ENCODE assay signal across 11 cellular contexts in genomic region chr7:29480456-29480855, GRCh38.
A peak's percentile ranks its signal among the peaks of the same experiment; 100 is the strongest.
DNase-seq lines count a peak whose midpoint lies in the region; ATAC-seq and TF ChIP-seq lines count a peak whose summit lies in the region.
"Had no signal": no experiment of that assay in that cellular context is flagged by ENCODE, and none has a peak within 500 bp of the region (broad histone marks: within the 10 kb centered on the region; RNA-seq: fewer than 3 reads in every experiment).

No MANE protein-coding gene starts in this region.

- H3K4me3 Mint-ChIP-seq in neural crest cell, result peak overlapping the region; percentile 81

- TF ChIP-seq POLR2A in uterus (IDR thresholded peaks at IDR 0.05), result no peak

- TF ChIP-seq CTCF in cardiac muscle cell (IDR thresholded peaks at IDR 0.05; ENCODE audit: low read depth, low read length), result no peak
- no peak for TF ChIP-seq CTCF in neural crest cell (conservative IDR thresholded peaks at IDR 0.05)
- TF ChIP-seq CTCF in uterus (IDR thresholded peaks at IDR 0.05), result no peak

- H3K4me1 Mint-ChIP-seq in neural crest cell, result peaks cover 74% of the 10 kb centered on the region

- H3K9me3 ChIP-seq in cardiac muscle cell (ENCODE audit: low read depth) (no peaks in the 10 kb centered on the region), uterus (no peaks in the 10 kb centered on the region)
- H3K9me3 ChIP-seq: neutrophil had no signal

- H3K27me3 Mint-ChIP-seq in neural crest cell (ENCODE audit: low read depth), result peaks cover 14% of the 10 kb centered on the region

- H3K4me3 ChIP-seq in cardiac muscle cell, result no peak overlapping the region
- H3K4me3 ChIP-seq in uterus, result peak overlapping the region in 1 of 2 donors; percentile 20

- H3K27ac ChIP-seq in cardiac muscle cell (peak overlapping the region; percentile 41), uterus (peak overlapping the region; percentile 72 to 81)
- H3K27ac ChIP-seq: neutrophil had no signal

- peak overlapping the region; percentile 95 for H3K27ac Mint-ChIP-seq in neural crest cell (ENCODE audit: unreplicated experiment)

- peak; percentile 55 for DNase-seq in NCI-H748 (lab: John Stamatoyannopoulos, UW; ENCODE audit: unreplicated experiment)
- no peak for DNase-seq in NCI-H748 treated with DMSO at 0.1 percent for 48 hours (lab: John Stamatoyannopoulos, UW)
- peak in 1 of 2 donors; percentile 31 for DNase-seq in cardiac muscle cell (ENCODE audit: low read depth in 1 of 2, low spot score in 1 of 2)
- DNase-seq in neural crest cell (ENCODE audit: low read depth, low spot score), result no peak
- peak; percentile 52 to 74 for DNase-seq in uterus
- no peak for DNase-seq in stimulated activated CD4-positive, alpha-beta T cell treated with anti-CD3 and anti-CD28 coated beads, Interleukin-4, amount 100 ng/mL, for 24 hours
- no peak for DNase-seq in HPDE6-E6E7 (ENCODE audit: extremely low spot score)
- DNase-seq: NCI-H1048, T1000 had no signal

- H3K9me3 Mint-ChIP-seq in neural crest cell, result no peaks in the 10 kb centered on the region

- no peak for ATAC-seq in HG02759 (IDR thresholded peaks at IDR 0.05; ENCODE audit: unreplicated experiment)

- H3K36me3 ChIP-seq in cardiac muscle cell, result no peaks in the 10 kb centered on the region
- no peaks in the 10 kb centered on the region for H3K36me3 ChIP-seq in uterus
- H3K36me3 ChIP-seq: neutrophil had no signal

- H3K4me1 ChIP-seq in cardiac muscle cell (ENCODE audit: low read depth), result peaks cover 50% of the 10 kb centered on the region
- H3K4me1 ChIP-seq in uterus, result no peaks in the 10 kb centered on the region

- H3K27me3 ChIP-seq in cardiac muscle cell (no peaks in the 10 kb centered on the region), uterus (no peaks in the 10 kb centered on the region)
- H3K27me3 ChIP-seq: neutrophil had no signal

- no peaks in the 10 kb centered on the region for H3K36me3 Mint-ChIP-seq in neural crest cell (ENCODE audit: low read depth)

- intact Hi-C loops in uterus (cut with DNase I; ENCODE audit: low total_unique reads), result no loop called here

Comparison
In these comparisons a context has a peak if more than half of its experiments do, and no peak if none do; other contexts are left out.
1. DNase-seq: peak in NCI-H748 (single experiment) and uterus (2 of 2); none in NCI-H748 treated with DMSO at 0.1 percent for 48 hours (single experiment), neural crest cell (single experiment), stimulated activated CD4-positive, alpha-beta T cell treated with anti-CD3 and anti-CD28 coated beads, Interleukin-4, amount 100 ng/mL, for 24 hours (single experiment) and HPDE6-E6E7 (single experiment).